ENCODE assay signal across 30 cellular contexts in genomic region chrX:10120828-10121227, GRCh38. TPM values are rescaled to one million over a fixed set of nuclear protein-coding genes. Genes with fewer than 3 reads are reported as not detected.
A peak's percentile ranks its signal among the peaks of the same experiment; 100 is the strongest.
DNase-seq lines count a peak whose midpoint lies in the region; ATAC-seq and TF ChIP-seq lines count a peak whose summit lies in the region.
"Had no signal": no experiment of that assay in that cellular context is flagged by ENCODE, and none has a peak within 500 bp of the region (broad histone marks: within the 10 kb centered on the region; RNA-seq: fewer than 3 reads in every experiment).

No MANE protein-coding gene starts in this region.

- H4K8ac ChIP-seq in mesenchymal stem cell (ENCODE audit: low read length) = no peak overlapping the region

- H3K18ac ChIP-seq in mesenchymal stem cell (ENCODE audit: low read depth in 1 of 2, low read length in 2 of 2) = no peak overlapping the region

- peaks cover 0 to 39% (median 8%) of the 10 kb centered on the region in 11 experiments; a peak in 8 of 22 replicates for H4K20me1 ChIP-seq in BLaER1 treated with 17β-estradiol and CSF1 and Interleukin-3, amounts not matched to agents 10 nM and 100 nM
- no peaks in the 10 kb centered on the region for H4K20me1 ChIP-seq in MM.1S (ENCODE audit: insufficient read depth, low read length)

- no peak overlapping the region for H4K91ac ChIP-seq in mesenchymal stem cell (ENCODE audit: low read length)

- H3K27ac ChIP-seq in BLaER1 treated with 17β-estradiol and CSF1 and Interleukin-3, amounts not matched to agents 10 nM and 100 nM = peak overlapping the region; percentile 24 to 89 (median 80); a peak in 21 of 22 replicates
- H3K27ac ChIP-seq in MM.1S (ENCODE audit: low read length) (peak overlapping the region; percentile 99), mesenchymal stem cell (ENCODE audit: low read length, poor library complexity, severe bottlenecking) (no peak overlapping the region), Peyer's patch (no peak overlapping the region)
- H3K27ac ChIP-seq: hepatocyte, testis had no signal

- peaks cover 16% of the 10 kb centered on the region for H3K79me1 ChIP-seq in mesenchymal stem cell (replicated peaks; ENCODE audit: low read length, poor library complexity, severe bottlenecking)

- 100% methylated on average over 3 of the region's 7 CpGs for WGBS in mesenchymal stem cell

- H3K4me1 ChIP-seq in BLaER1 treated with 17β-estradiol and CSF1 and Interleukin-3, amounts not matched to agents 10 nM and 100 nM = peaks cover 64 to 95% (median 88%) of the 10 kb centered on the region in 10 experiments
- H3K4me1 ChIP-seq in MM.1S (ENCODE audit: low read length) (peaks cover 48% of the 10 kb centered on the region), mesenchymal stem cell (ENCODE audit: control insufficient read depth, insufficient read depth, low read depth, low read length) (no peaks in the 10 kb centered on the region), Peyer's patch (no peaks in the 10 kb centered on the region)

- H2BK5ac ChIP-seq in mesenchymal stem cell (ENCODE audit: low read depth, low read length, poor library complexity, severe bottlenecking) = no peak overlapping the region

- H3K14ac ChIP-seq in mesenchymal stem cell (ENCODE audit: low read length in 2 of 2) = no peak overlapping the region

- no peak overlapping the region for H2BK15ac ChIP-seq in mesenchymal stem cell (ENCODE audit: low read depth, poor library complexity, severe bottlenecking)

- peaks cover 19% of the 10 kb centered on the region for H3F3A ChIP-seq in MM.1S (ENCODE audit: insufficient read depth, low read length)

- peak overlapping the region in 1 of 10 experiments; percentile 34; a peak in 2 of 20 replicates for H3K4me3 ChIP-seq in BLaER1 treated with 17β-estradiol and CSF1 and Interleukin-3, amounts not matched to agents 10 nM and 100 nM
- H3K4me3 ChIP-seq in MM.1S (ENCODE audit: low read length) (no peak overlapping the region), mesenchymal stem cell (ENCODE audit: insufficient read depth in 1 of 2, low read depth in 1 of 2, low read length in 2 of 2) (no peak overlapping the region), Peyer's patch (no peak overlapping the region)
- H3K4me3 ChIP-seq: esophagus squamous epithelium, gastrocnemius medialis, hepatocyte, left ventricle myocardium inferior, smooth muscle cell, testis had no signal

- no peaks in the 10 kb centered on the region for H3K9me2 ChIP-seq in MM.1S (replicated peaks; ENCODE audit: insufficient read depth, low read length)
- H3K9me2 ChIP-seq: SK-N-SH had no signal

- DNase-seq in MM.1S (no peak), SKM-1 treated with dmso at 0.1 percent for 144 hours (lab: John Stamatoyannopoulos, UW; ENCODE audit: unreplicated experiment) (peak; percentile 34), mesenchymal stem cell (no peak), Peyer's patch (no peak), NCI-H1417 treated with DMSO at 0.1 percent for 48 hours (lab: John Stamatoyannopoulos, UW) (no peak), NCI-H446 (lab: John Stamatoyannopoulos, UW) (no peak)
- DNase-seq: activated CD8-positive, alpha-beta T cell treated with anti-CD3 and anti-CD28 coated beads for 36 hours; activated effector memory CD4-positive, alpha-beta T cell treated with anti-CD3 and anti-CD28 coated beads, Interleukin-2, amount 50 U/mL, for 16 hours; activated naive CD8-positive, alpha-beta T cell treated with anti-CD3 and anti-CD28 coated beads, Interleukin-2, amount 50 U/mL, for 24 hours; activated T-cell treated with anti-CD3 and anti-CD28 coated beads for 4 hours; Calu3; effector memory CD4-positive, alpha-beta T cell; esophagus squamous epithelium; gastrocnemius medialis; immature natural killer cell; left ventricle myocardium inferior; midbrain; natural killer cell; NCI-H1436 treated with DMSO at 0.1 percent for 48 hours; NCI-H510A treated with DMSO at 0.1 percent for 48 hours; SK-N-SH; stimulated activated CD4-positive, alpha-beta T cell treated with anti-CD3 and anti-CD28 coated beads, Interleukin-2, amount 100 ng/mL, for 24 hours; T1000; testis had no signal

- H2AFZ ChIP-seq in MM.1S (ENCODE audit: low read length) = no peak overlapping the region
- H2AFZ ChIP-seq in mesenchymal stem cell (ENCODE audit: low read depth, low read length) = no peak overlapping the region
- H2AFZ ChIP-seq: hepatocyte had no signal

- H3K4me2 ChIP-seq in BLaER1 treated with 17β-estradiol and CSF1 and Interleukin-3, amounts not matched to agents 10 nM and 100 nM = peak overlapping the region; percentile 78 to 96 (median 91)
- H3K4me2 ChIP-seq in MM.1S (ENCODE audit: low read depth, low read length) (peak overlapping the region; percentile 70; the same call in 1 of the 2 replicates), mesenchymal stem cell (ENCODE audit: low read length, poor library complexity, severe bottlenecking) (no peak overlapping the region)
- H3K4me2 ChIP-seq: hepatocyte, SK-N-SH, smooth muscle cell had no signal

- no peak overlapping the region for H2BK12ac ChIP-seq in mesenchymal stem cell (ENCODE audit: low read length in 2 of 2)

- peak overlapping the region in 9 of 11 experiments; percentile 51 to 77 (median 66); a peak in 16 of 22 replicates for H3K9ac ChIP-seq in BLaER1 treated with 17β-estradiol and CSF1 and Interleukin-3, amounts not matched to agents 10 nM and 100 nM
- peak overlapping the region; percentile 69 for H3K9ac ChIP-seq in MM.1S (ENCODE audit: low read length)
- no peak overlapping the region for H3K9ac ChIP-seq in mesenchymal stem cell (ENCODE audit: low read length)
- H3K9ac ChIP-seq: SK-N-SH had no signal

- peaks cover 0 to 10% (median 0%) of the 10 kb centered on the region in 11 experiments; a peak in 3 of 22 replicates for H3K9me3 ChIP-seq in BLaER1 treated with 17β-estradiol and CSF1 and Interleukin-3, amounts not matched to agents 10 nM and 100 nM (replicated peaks in 1 of 11)
- no peaks in the 10 kb centered on the region for H3K9me3 ChIP-seq in MM.1S (replicated peaks; ENCODE audit: insufficient read depth, low read length)
- H3K9me3 ChIP-seq in mesenchymal stem cell (ENCODE audit: control insufficient read depth, low read length) = no peaks in the 10 kb centered on the region
- no peaks in the 10 kb centered on the region for H3K9me3 ChIP-seq in Peyer's patch
- H3K9me3 ChIP-seq: esophagus squamous epithelium, gastrocnemius medialis, left ventricle myocardium inferior, testis had no signal

- peaks cover 0 to 24% (median 10%) of the 10 kb centered on the region in 11 experiments; a peak in 11 of 22 replicates for H3K36me3 ChIP-seq in BLaER1 treated with 17β-estradiol and CSF1 and Interleukin-3, amounts not matched to agents 10 nM and 100 nM
- H3K36me3 ChIP-seq in MM.1S (replicated peaks; ENCODE audit: insufficient read depth, low read length) (0 out of 2 replicates have a peak, but pooled peaks cover 4% of the 10 kb centered on the region), mesenchymal stem cell (ENCODE audit: control insufficient read depth in 1 of 2, insufficient read depth in 2 of 2, low read depth in 1 of 2, low read length in 2 of 2) (peaks cover 22 to 50% of the 10 kb centered on the region in 2 experiments), Peyer's patch (peaks cover 0 to 18% (median 0%) of the 10 kb centered on the region in 3 donors)
- H3K36me3 ChIP-seq: gastrocnemius medialis had no signal

- peak; percentile 47 for ATAC-seq in esophagus mucosa
- ATAC-seq: activated CD4-positive, CD25-positive, alpha-beta regulatory T cell treated with anti-CD3 and anti-CD28 coated beads, Interleukin-2, amount 50 U/mL, for 24 hours; activated CD8-positive, alpha-beta T cell treated with anti-CD3 and anti-CD28 coated beads for 36 hours; activated naive CD8-positive, alpha-beta T cell treated with anti-CD3 and anti-CD28 coated beads, Interleukin-2, amount 50 U/mL, for 24 hours; gastrocnemius medialis; HCT116; natural killer cell had no signal

- no peak overlapping the region for H3K4ac ChIP-seq in mesenchymal stem cell (ENCODE audit: low read depth in 1 of 2, low read length in 2 of 2)

- no peak overlapping the region for H2AK5ac ChIP-seq in mesenchymal stem cell (ENCODE audit: low read length, severe bottlenecking)

- peaks cover 40% of the 10 kb centered on the region for H3K79me2 ChIP-seq in MM.1S (ENCODE audit: low read length)
- H3K79me2 ChIP-seq: hepatocyte had no signal

- no peak for TF ChIP-seq POLR2A in Peyer's patch (IDR thresholded peaks at IDR 0.05)

- H3K27me3 ChIP-seq in BLaER1 treated with 17β-estradiol and CSF1 and Interleukin-3, amounts not matched to agents 10 nM and 100 nM = peaks cover 10 to 37% (median 20%) of the 10 kb centered on the region in 11 experiments; a peak in 21 of 22 replicates
- H3K27me3 ChIP-seq in MM.1S (replicated peaks; ENCODE audit: insufficient read depth, low read length) (no peaks in the 10 kb centered on the region), mesenchymal stem cell (ENCODE audit: control insufficient read depth in 1 of 2, insufficient read depth in 1 of 2, low read length in 2 of 2) (no peaks in the 10 kb centered on the region), Peyer's patch (no peaks in the 10 kb centered on the region)
- H3K27me3 ChIP-seq: esophagus squamous epithelium, gastrocnemius medialis, hepatocyte, testis had no signal

- TF ChIP-seq CTCF in MM.1S (IDR thresholded peaks at IDR 0.05; ENCODE audit: low read length) = no peak
- no peak for TF ChIP-seq CTCF in Peyer's patch (IDR thresholded peaks at IDR 0.05)

- no peak overlapping the region for H2BK120ac ChIP-seq in mesenchymal stem cell (ENCODE audit: low read depth, low read length)

- no peak overlapping the region for H3K23ac ChIP-seq in mesenchymal stem cell (ENCODE audit: low read length in 2 of 2)

RNA-seq across cellular contexts. Expression of gene CLCN4, which starts 35.9 kb away (rescaled TPM):
- total RNA-seq in esophagus mucosa (0.84 TPM), Peyer's patch (1 to 10 TPM in 2 of 4 donors, under 1 TPM in 1, not detected in 1; 0.35 to 4.3 (median 1.7) TPM)
- polyA plus RNA-seq in mesenchymal stem cell (2013, experiment 1 of 2) = 3.0 TPM
- polyA plus RNA-seq in mesenchymal stem cell (2013, experiment 2 of 2) = 3.0 TPM
- total RNA-seq: activated CD8-positive, alpha-beta T cell treated with anti-CD3 and anti-CD28 coated beads for 36 hours had no signal

Comparison
In these comparisons a context has a peak if more than half of its experiments do, and no peak if none do; other contexts are left out.
1. H3K27ac ChIP-seq: peak in BLaER1 treated with 17β-estradiol and CSF1 and Interleukin-3, amounts not matched to agents 10 nM and 100 nM (11 of 11) and MM.1S (single experiment); none in mesenchymal stem cell (single experiment) and Peyer's patch (0 of 4).